Comparison of ENCODE assay signal across 8 cellular contexts in the genomic region with DNA sequence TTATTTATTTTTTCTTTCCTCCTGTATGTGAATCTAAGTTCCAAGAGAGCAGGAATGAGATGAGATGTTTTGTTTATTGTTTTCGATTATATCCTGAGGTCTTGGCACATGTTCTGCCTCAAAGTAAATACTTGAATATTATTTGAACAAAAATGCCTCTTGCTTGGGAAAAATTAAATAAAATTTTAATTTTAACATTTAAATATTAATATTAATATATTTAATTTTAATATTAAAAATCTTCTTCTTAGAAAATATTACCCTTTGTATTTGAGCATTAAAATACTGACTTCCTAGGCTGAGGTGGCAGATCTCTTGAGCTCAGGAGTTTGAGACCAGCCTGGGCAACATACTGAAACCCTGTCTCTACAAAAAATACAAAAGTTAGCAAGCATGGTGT.
"Had no signal": no experiment of that assay in that cellular context is flagged by ENCODE, and none has a peak within 500 bp of the region (broad histone marks: within the 10 kb centered on the region; RNA-seq: fewer than 3 reads in every experiment).

No MANE protein-coding gene starts in this region.

- H3K4me3 Mint-ChIP-seq: GM23338, H9, HFFc6 had no signal

- DNase-seq: GM23248, GOT3, H7, H9, HCEC 1CT, HFFc6 had no signal

- H3K27ac Mint-ChIP-seq: GM23338, H9, HFFc6 had no signal

- H3K9me3 Mint-ChIP-seq: GM23338, H9, HFFc6 had no signal

- ATAC-seq: GM23338, HCT116 had no signal

- H3K4me1 Mint-ChIP-seq: GM23338 had no signal
